Comparison of ENCODE assay signal across 1 cellular context in the genomic region with DNA sequence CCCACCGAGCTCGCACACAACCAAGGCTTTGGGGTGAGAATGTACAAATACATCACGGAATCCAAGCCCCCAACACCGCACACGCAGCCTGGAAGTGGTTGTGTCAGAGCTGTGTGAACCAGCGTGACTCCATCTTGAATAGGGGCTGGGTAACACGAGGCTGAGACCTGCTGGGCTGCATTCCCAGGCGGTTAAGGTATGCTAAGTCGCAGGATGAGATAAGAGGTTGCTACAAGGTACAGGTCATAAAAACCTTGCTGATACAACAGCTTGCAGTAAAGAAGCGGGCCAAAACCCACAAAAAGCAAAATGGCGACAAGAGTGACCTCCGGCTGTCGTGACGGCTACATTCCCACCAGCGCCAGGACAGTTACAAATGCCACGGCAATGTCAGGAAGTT.
TF ChIP-seq lines count a peak whose summit lies in the region.

No MANE protein-coding gene starts in this region.

TF ChIP-seq in K562, 482 proteins besides CTCF, POLR2A, EP300 and RAD21:
- TF ChIP-seq, protein P1, sequence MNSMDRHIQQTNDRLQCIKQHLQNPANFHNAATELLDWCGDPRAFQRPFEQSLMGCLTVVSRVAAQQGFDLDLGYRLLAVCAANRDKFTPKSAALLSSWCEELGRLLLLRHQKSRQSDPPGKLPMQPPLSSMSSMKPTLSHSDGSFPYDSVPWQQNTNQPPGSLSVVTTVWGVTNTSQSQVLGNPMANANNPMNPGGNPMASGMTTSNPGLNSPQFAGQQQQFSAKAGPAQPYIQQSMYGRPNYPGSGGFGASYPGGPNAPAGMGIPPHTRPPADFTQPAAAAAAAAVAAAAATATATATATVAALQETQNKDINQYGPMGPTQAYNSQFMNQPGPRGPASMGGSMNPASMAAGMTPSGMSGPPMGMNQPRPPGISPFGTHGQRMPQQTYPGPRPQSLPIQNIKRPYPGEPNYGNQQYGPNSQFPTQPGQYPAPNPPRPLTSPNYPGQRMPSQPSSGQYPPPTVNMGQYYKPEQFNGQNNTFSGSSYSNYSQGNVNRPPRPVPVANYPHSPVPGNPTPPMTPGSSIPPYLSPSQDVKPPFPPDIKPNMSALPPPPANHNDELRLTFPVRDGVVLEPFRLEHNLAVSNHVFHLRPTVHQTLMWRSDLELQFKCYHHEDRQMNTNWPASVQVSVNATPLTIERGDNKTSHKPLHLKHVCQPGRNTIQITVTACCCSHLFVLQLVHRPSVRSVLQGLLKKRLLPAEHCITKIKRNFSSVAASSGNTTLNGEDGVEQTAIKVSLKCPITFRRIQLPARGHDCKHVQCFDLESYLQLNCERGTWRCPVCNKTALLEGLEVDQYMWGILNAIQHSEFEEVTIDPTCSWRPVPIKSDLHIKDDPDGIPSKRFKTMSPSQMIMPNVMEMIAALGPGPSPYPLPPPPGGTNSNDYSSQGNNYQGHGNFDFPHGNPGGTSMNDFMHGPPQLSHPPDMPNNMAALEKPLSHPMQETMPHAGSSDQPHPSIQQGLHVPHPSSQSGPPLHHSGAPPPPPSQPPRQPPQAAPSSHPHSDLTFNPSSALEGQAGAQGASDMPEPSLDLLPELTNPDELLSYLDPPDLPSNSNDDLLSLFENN (IDR thresholded peaks at IDR 0.05; ENCODE audit: low read depth in 2 of 2, low read length in 2 of 2) = no peak
- TF ChIP-seq PHF8 (IDR thresholded peaks at IDR 0.05; ENCODE audit: borderline replicate concordance, low read length) (no peak), CEBPB (tag; IDR thresholded peaks at IDR 0.05) (no peak), RBBP5 (IDR thresholded peaks at IDR 0.05; ENCODE audit: borderline replicate concordance, insufficient read depth, low read length, poor library complexity, severe bottlenecking) (no peak), CTBP1 (IDR thresholded peaks at IDR 0.05; ENCODE audit: borderline replicate concordance) (no peak), ZNF592 (IDR thresholded peaks at IDR 0.05) (0 out of 2 replicates have a peak, but pooled peaks have one; percentile 47)
- TF ChIP-seq, protein P2, sequence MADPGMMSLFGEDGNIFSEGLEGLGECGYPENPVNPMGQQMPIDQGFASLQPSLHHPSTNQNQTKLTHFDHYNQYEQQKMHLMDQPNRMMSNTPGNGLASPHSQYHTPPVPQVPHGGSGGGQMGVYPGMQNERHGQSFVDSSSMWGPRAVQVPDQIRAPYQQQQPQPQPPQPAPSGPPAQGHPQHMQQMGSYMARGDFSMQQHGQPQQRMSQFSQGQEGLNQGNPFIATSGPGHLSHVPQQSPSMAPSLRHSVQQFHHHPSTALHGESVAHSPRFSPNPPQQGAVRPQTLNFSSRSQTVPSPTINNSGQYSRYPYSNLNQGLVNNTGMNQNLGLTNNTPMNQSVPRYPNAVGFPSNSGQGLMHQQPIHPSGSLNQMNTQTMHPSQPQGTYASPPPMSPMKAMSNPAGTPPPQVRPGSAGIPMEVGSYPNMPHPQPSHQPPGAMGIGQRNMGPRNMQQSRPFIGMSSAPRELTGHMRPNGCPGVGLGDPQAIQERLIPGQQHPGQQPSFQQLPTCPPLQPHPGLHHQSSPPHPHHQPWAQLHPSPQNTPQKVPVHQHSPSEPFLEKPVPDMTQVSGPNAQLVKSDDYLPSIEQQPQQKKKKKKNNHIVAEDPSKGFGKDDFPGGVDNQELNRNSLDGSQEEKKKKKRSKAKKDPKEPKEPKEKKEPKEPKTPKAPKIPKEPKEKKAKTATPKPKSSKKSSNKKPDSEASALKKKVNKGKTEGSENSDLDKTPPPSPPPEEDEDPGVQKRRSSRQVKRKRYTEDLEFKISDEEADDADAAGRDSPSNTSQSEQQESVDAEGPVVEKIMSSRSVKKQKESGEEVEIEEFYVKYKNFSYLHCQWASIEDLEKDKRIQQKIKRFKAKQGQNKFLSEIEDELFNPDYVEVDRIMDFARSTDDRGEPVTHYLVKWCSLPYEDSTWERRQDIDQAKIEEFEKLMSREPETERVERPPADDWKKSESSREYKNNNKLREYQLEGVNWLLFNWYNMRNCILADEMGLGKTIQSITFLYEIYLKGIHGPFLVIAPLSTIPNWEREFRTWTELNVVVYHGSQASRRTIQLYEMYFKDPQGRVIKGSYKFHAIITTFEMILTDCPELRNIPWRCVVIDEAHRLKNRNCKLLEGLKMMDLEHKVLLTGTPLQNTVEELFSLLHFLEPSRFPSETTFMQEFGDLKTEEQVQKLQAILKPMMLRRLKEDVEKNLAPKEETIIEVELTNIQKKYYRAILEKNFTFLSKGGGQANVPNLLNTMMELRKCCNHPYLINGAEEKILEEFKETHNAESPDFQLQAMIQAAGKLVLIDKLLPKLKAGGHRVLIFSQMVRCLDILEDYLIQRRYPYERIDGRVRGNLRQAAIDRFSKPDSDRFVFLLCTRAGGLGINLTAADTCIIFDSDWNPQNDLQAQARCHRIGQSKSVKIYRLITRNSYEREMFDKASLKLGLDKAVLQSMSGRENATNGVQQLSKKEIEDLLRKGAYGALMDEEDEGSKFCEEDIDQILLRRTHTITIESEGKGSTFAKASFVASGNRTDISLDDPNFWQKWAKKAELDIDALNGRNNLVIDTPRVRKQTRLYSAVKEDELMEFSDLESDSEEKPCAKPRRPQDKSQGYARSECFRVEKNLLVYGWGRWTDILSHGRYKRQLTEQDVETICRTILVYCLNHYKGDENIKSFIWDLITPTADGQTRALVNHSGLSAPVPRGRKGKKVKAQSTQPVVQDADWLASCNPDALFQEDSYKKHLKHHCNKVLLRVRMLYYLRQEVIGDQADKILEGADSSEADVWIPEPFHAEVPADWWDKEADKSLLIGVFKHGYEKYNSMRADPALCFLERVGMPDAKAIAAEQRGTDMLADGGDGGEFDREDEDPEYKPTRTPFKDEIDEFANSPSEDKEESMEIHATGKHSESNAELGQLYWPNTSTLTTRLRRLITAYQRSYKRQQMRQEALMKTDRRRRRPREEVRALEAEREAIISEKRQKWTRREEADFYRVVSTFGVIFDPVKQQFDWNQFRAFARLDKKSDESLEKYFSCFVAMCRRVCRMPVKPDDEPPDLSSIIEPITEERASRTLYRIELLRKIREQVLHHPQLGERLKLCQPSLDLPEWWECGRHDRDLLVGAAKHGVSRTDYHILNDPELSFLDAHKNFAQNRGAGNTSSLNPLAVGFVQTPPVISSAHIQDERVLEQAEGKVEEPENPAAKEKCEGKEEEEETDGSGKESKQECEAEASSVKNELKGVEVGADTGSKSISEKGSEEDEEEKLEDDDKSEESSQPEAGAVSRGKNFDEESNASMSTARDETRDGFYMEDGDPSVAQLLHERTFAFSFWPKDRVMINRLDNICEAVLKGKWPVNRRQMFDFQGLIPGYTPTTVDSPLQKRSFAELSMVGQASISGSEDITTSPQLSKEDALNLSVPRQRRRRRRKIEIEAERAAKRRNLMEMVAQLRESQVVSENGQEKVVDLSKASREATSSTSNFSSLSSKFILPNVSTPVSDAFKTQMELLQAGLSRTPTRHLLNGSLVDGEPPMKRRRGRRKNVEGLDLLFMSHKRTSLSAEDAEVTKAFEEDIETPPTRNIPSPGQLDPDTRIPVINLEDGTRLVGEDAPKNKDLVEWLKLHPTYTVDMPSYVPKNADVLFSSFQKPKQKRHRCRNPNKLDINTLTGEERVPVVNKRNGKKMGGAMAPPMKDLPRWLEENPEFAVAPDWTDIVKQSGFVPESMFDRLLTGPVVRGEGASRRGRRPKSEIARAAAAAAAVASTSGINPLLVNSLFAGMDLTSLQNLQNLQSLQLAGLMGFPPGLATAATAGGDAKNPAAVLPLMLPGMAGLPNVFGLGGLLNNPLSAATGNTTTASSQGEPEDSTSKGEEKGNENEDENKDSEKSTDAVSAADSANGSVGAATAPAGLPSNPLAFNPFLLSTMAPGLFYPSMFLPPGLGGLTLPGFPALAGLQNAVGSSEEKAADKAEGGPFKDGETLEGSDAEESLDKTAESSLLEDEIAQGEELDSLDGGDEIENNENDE (IDR thresholded peaks at IDR 0.05; ENCODE audit: low read depth, low read length) = no peak
